In the genomic region with DNA sequence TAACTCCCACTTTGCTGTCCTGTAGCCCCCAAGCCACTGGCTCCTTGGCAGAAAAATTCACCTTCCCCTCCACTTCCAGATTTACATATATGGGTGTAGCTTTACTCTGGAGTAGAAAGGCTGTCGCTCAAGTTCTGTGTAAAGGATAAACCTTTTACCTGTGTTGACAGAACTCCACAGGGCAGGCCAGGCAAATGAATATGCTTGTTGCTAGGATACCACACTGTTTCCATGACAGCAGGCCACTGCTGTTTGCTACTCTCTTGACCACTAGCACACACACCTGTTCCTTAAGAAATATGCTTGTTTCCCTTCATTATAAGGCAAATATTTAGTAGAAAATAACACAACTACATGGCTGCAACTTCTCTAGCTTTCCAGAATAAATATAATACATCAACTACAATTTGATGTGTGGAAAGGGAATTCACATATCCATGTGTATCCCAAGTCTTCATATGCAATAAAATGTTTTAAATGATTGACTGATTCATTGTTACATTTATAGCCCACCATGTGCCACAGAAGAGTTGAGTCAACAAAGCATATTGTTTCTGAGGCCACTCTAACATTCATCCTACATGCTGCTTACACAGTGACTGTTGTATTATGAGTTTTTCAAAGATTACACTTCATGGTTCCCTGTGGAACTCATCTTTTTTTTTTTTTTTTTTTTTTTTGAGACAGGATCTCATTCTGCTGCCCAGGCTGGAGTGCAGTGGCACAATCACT, we compare ENCODE assay signal across 12 cellular contexts. TPM values are rescaled to one million over a fixed set of nuclear protein-coding genes. Genes with fewer than 3 reads are reported as not detected.
DNase-seq lines count a peak whose midpoint lies in the region; FAIRE-seq and TF ChIP-seq lines count a peak whose summit lies in the region.
"Had no signal": no experiment of that assay in that cellular context is flagged by ENCODE, and none has a peak within 500 bp of the region (broad histone marks: within the 10 kb centered on the region; RNA-seq: fewer than 3 reads in every experiment).

No MANE protein-coding gene starts in this region.

- intact Hi-C loops in testis (cut with DNase I; ENCODE audit: low total_unique reads): no loop called here

- peak; percentile 89 for DNase-seq in NCI-H1092 (lab: John Stamatoyannopoulos, UW)
- peak; percentile 99 for DNase-seq in NCI-H748 treated with DMSO at 0.1 percent for 48 hours (lab: John Stamatoyannopoulos, UW)
- peak; percentile 7 for DNase-seq in foreskin melanocyte
- peak; percentile 23 for DNase-seq in testis
- DNase-seq in GOT3 (lab: John Stamatoyannopoulos, UW): no peak
- no peak for DNase-seq in activated T-cell treated with anti-CD3 and anti-CD28 coated beads for 4 hours
- DNase-seq in urothelium cell line (ENCODE audit: low spot score): no peak
- DNase-seq: cerebellar nuclear complex, heart right ventricle, KBM-7, nucleus accumbens had no signal

- no peak overlapping the region for H3K27ac ChIP-seq in testis
- H3K27ac ChIP-seq: heart right ventricle, SJSA1 had no signal

- H3K36me3 ChIP-seq in testis (ENCODE audit: low read depth, missing control alignments): no peaks in the 10 kb centered on the region
- H3K36me3 ChIP-seq: heart right ventricle, SJSA1 had no signal

- TF ChIP-seq POLR2A in testis (IDR thresholded peaks at IDR 0.05): no peak

- no peaks in the 10 kb centered on the region for H3K4me1 ChIP-seq in testis

- no peak overlapping the region for H3K4me3 ChIP-seq in testis
- H3K4me3 ChIP-seq: heart right ventricle, SJSA1 had no signal

- 41 to 57% methylated on average over 1 of the region's 1 CpG for WGBS in testis, 2 donors

- TF ChIP-seq CTCF in testis (IDR thresholded peaks at IDR 0.05): no peak

- no peak for FAIRE-seq in urothelium cell line (lab: Jason Lieb, UNC)

- H3K27me3 ChIP-seq in testis: no peaks in the 10 kb centered on the region
- H3K27me3 ChIP-seq: SJSA1 had no signal

- H3K9me3 ChIP-seq in testis: no peaks in the 10 kb centered on the region
- H3K9me3 ChIP-seq: heart right ventricle, SJSA1 had no signal

RNA-seq across cellular contexts. Expression of a gene that starts 56.2 kb away (rescaled TPM):
- 10 to 100 TPM; 43.1 to 46.3 TPM for total RNA-seq in testis
- polyA plus RNA-seq in testis (ENCODE audit: insufficient read depth, low read depth, low replicate concordance): 9.6 TPM

Comparison
In these comparisons a context has a peak if more than half of its experiments do, and no peak if none do; other contexts are left out.
1. DNase-seq: peak in NCI-H1092 (single experiment), NCI-H748 treated with DMSO at 0.1 percent for 48 hours (single experiment), foreskin melanocyte (single experiment) and testis (single experiment); none in GOT3 (single experiment), activated T-cell treated with anti-CD3 and anti-CD28 coated beads for 4 hours (single experiment) and urothelium cell line (single experiment).